In genomic region chr12:122202811-122203210, GRCh38 we compare ENCODE assay signal across 8 cellular contexts. TPM values are rescaled to one million over a fixed set of nuclear protein-coding genes. Genes with fewer than 3 reads are reported as not detected.
DNase-seq lines count a peak whose midpoint lies in the region; ATAC-seq and TF ChIP-seq lines count a peak whose summit lies in the region.
"Not testable (repeated sequence)": the region's sequence is repeated elsewhere in the genome, so short reads cannot be mapped to it uniquely, and the experiment has no call there.
"Had no signal": no experiment of that assay in that cellular context is flagged by ENCODE, and none has a peak within 500 bp of the region (broad histone marks: within the 10 kb centered on the region; RNA-seq: fewer than 3 reads in every experiment).

No MANE protein-coding gene starts in this region.

- H3K79me2 ChIP-seq in ACC112 (ENCODE audit: control insufficient read depth, insufficient read depth, low read length, unreplicated experiment), result not testable (repeated sequence)

- H3K36me3 Mint-ChIP-seq in IgD-negative memory B cell; activated CD8-positive, alpha-beta memory T cell treated with anti-CD3 and anti-CD28 coated beads, Interleukin-2, amount 10 ng/mL, durations not matched to agents 7 days and 5 days: not testable (repeated sequence)

- TF ChIP-seq CTCF in prostate gland (IDR thresholded peaks at IDR 0.05), result not testable (repeated sequence)

- not testable (repeated sequence) for H3K36me3 ChIP-seq in ACC112 (ENCODE audit: insufficient read depth, low read length); effector memory CD4-positive, alpha-beta T cell (ENCODE audit: control insufficient read depth, insufficient read depth, low read length); prostate gland

- ATAC-seq in activated CD8-positive, alpha-beta memory T cell treated with anti-CD3 and anti-CD28 coated beads, Interleukin-2, amount 10 ng/mL, durations not matched to agents 7 days and 5 days, result not testable (repeated sequence)

- H3K27me3 Mint-ChIP-seq in IgD-negative memory B cell, result peaks cover 33% of the 10 kb centered on the region
- peaks cover 46% of the 10 kb centered on the region for H3K27me3 Mint-ChIP-seq in activated CD8-positive, alpha-beta memory T cell treated with anti-CD3 and anti-CD28 coated beads, Interleukin-2, amount 10 ng/mL, durations not matched to agents 7 days and 5 days

- DNase-seq in activated CD8-positive, alpha-beta memory T cell treated with anti-CD3 and anti-CD28 coated beads, Interleukin-2, amount 10 ng/mL, durations not matched to agents 7 days and 5 days; effector memory CD4-positive, alpha-beta T cell; prostate gland (ENCODE audit: low spot score): not testable (repeated sequence)
- peak; percentile 31 for DNase-seq in left kidney (ENCODE audit: low read depth, low spot score)

- not testable (repeated sequence) for H3K4me1 ChIP-seq in ACC112 (ENCODE audit: control insufficient read depth, insufficient read depth, low read length, unreplicated experiment); effector memory CD4-positive, alpha-beta T cell (ENCODE audit: control insufficient read depth, insufficient read depth, low read length, poor library complexity, severe bottlenecking); prostate gland (replicated peaks)

- H3K27ac ChIP-seq in ACC112 (ENCODE audit: low read depth, low read length); effector memory CD4-positive, alpha-beta T cell (ENCODE audit: insufficient read depth, low read length, poor library complexity, severe bottlenecking); prostate gland: not testable (repeated sequence)

- H3K27me3 ChIP-seq in ACC112 (ENCODE audit: insufficient read depth, low read length), result peaks cover 20% of the 10 kb centered on the region
- not testable (repeated sequence) for H3K27me3 ChIP-seq in effector memory CD4-positive, alpha-beta T cell (replicated peaks; ENCODE audit: control insufficient read depth, insufficient read depth, low read length, poor library complexity, severe bottlenecking); prostate gland (replicated peaks; ENCODE audit: insufficient read depth)

- intact Hi-C loops in prostate gland (cut with DNase I), result not testable (repeated sequence)

- peak overlapping the region; percentile 81 for H3K4me3 ChIP-seq in ACC112 (ENCODE audit: low read depth, low read length)
- H3K4me3 ChIP-seq in effector memory CD4-positive, alpha-beta T cell (ENCODE audit: insufficient read depth, low read depth, low read length, poor library complexity, severe bottlenecking), result peak overlapping the region; percentile 61
- peak overlapping the region; percentile 34 to 49 for H3K4me3 ChIP-seq in prostate gland

- not testable (repeated sequence) for H3K9me3 Mint-ChIP-seq in IgD-negative memory B cell; activated CD8-positive, alpha-beta memory T cell treated with anti-CD3 and anti-CD28 coated beads, Interleukin-2, amount 10 ng/mL, durations not matched to agents 7 days and 5 days (ENCODE audit: low read depth)

- not testable (repeated sequence) for H3K9me3 ChIP-seq in effector memory CD4-positive, alpha-beta T cell (ENCODE audit: control insufficient read depth, low read length); prostate gland

- TF ChIP-seq POLR2A in prostate gland (IDR thresholded peaks at IDR 0.05), result not testable (repeated sequence)

- H3K27ac Mint-ChIP-seq in IgD-negative memory B cell; activated CD8-positive, alpha-beta memory T cell treated with anti-CD3 and anti-CD28 coated beads, Interleukin-2, amount 10 ng/mL, durations not matched to agents 7 days and 5 days: not testable (repeated sequence)

- CTCF ChIA-PET in activated CD8-positive, alpha-beta memory T cell treated with anti-CD3 and anti-CD28 coated beads, Interleukin-2, amount 10 ng/mL, durations not matched to agents 7 days and 5 days (lab: Charles Lee), result interaction anchor here (0.9 to 1.6 kb wide), 3 partner anchors 11 to 64 kb away, joined by 3 to 4 read pairs (median 3); no protein-coding TSS in a partner anchor

- not testable (repeated sequence) for H3K4me1 Mint-ChIP-seq in IgD-negative memory B cell
- peaks cover 13% of the 10 kb centered on the region for H3K4me1 Mint-ChIP-seq in activated CD8-positive, alpha-beta memory T cell treated with anti-CD3 and anti-CD28 coated beads, Interleukin-2, amount 10 ng/mL, durations not matched to agents 7 days and 5 days

- peak overlapping the region; percentile 63 to 93 (median 83) for H3K4me3 Mint-ChIP-seq in IgD-negative memory B cell
- H3K4me3 Mint-ChIP-seq in activated CD8-positive, alpha-beta memory T cell treated with anti-CD3 and anti-CD28 coated beads, Interleukin-2, amount 10 ng/mL, durations not matched to agents 7 days and 5 days, result peak overlapping the region; percentile 71

- 58% methylated on average over 19 of the region's 19 CpGs for WGBS in prostate gland

- not testable (repeated sequence) for H2AFZ ChIP-seq in ACC112 (ENCODE audit: low read length, unreplicated experiment)

RNA-seq across cellular contexts. Expression of gene B3GNT4, which starts 0.7 kb away (rescaled TPM):
- 0.29 TPM for polyA plus RNA-seq in IgD-negative memory B cell
- under 1 TPM; 0.19 to 0.76 TPM for total RNA-seq in activated CD8-positive, alpha-beta memory T cell treated with anti-CD3 and anti-CD28 coated beads, Interleukin-2, amount 10 ng/mL, durations not matched to agents 7 days and 5 days
- total RNA-seq in prostate gland, result 1 to 10 TPM in 1 of 2 donors, under 1 TPM in 1; 0.64 to 5.1 TPM
- total RNA-seq: glomerular endothelial cell had no signal

RNA-seq across cellular contexts. Expression of gene LRRC43, which starts 19.9 kb away (rescaled TPM):
- not detected for polyA plus RNA-seq in IgD-negative memory B cell
- total RNA-seq in activated CD8-positive, alpha-beta memory T cell treated with anti-CD3 and anti-CD28 coated beads, Interleukin-2, amount 10 ng/mL, durations not matched to agents 7 days and 5 days, result under 1 TPM in 1 of 2 experiments, not detected in 1; 0.67 TPM
- total RNA-seq in prostate gland, result 1 to 10 TPM; 1.2 to 5.7 TPM
- total RNA-seq: H4 had no signal

RNA-seq across cellular contexts. Expression of gene DIABLO, which starts 23.0 kb away (rescaled TPM):
- polyA plus RNA-seq in IgD-negative memory B cell, result 51.0 TPM
- total RNA-seq in activated CD8-positive, alpha-beta memory T cell treated with anti-CD3 and anti-CD28 coated beads, Interleukin-2, amount 10 ng/mL, durations not matched to agents 7 days and 5 days, result 10 to 100 TPM; 40.3 to 46.1 TPM
- total RNA-seq in prostate gland, result 100 to 1,000 TPM in 1 of 2 donors, 10 to 100 TPM in 1; 54.1 to 132 TPM

RNA-seq across cellular contexts. Expression of gene IL31, which starts 28.8 kb away (rescaled TPM):
- polyA plus RNA-seq in IgD-negative memory B cell, result not detected
- total RNA-seq in activated CD8-positive, alpha-beta memory T cell treated with anti-CD3 and anti-CD28 coated beads, Interleukin-2, amount 10 ng/mL, durations not matched to agents 7 days and 5 days, result not detected
- total RNA-seq in prostate gland, result not detected
- total RNA-seq: glomerular endothelial cell, H4 had no signal
